In genomic region chr1:40388456-40389233, GRCh38 we compare ENCODE assay signal across 8 cellular contexts. TPM values are rescaled to one million over a fixed set of nuclear protein-coding genes. Genes with fewer than 3 reads are reported as not detected.
DNase-seq lines count a peak whose midpoint lies in the region; ATAC-seq and TF ChIP-seq lines count a peak whose summit lies in the region.
"Not testable (repeated sequence)": the region's sequence is repeated elsewhere in the genome, so short reads cannot be mapped to it uniquely, and the experiment has no call there.

No MANE protein-coding gene starts in this region.

- POLR2A ChIA-PET in CD4-positive, alpha-beta memory T cell (lab: Charles Lee; ENCODE audit: partially characterized antibody) = interaction anchor here (0.6 to 13.2 kb wide), 8 partner anchors 5 to 1196 kb away, joined by 3 to 287 read pairs (median 9); partner anchors contain the start of gene SMAP2
- POLR2A ChIA-PET in activated B cell treated with CpG ODN at 0.5 μM for 24 hours (lab: Charles Lee) = interaction anchor here (0.6 to 15.9 kb wide), 10 partner anchors 9 to 348 kb away, joined by 3 to 625 read pairs (median 13); partner anchors contain the start of genes CAP1 and SMAP2

- not testable (repeated sequence) for TF ChIP-seq EP300 in upper lobe of left lung (IDR thresholded peaks at IDR 0.05)

- H3K27me3 Mint-ChIP-seq in CD4-positive, alpha-beta memory T cell; activated B cell treated with CpG ODN at 0.5 μM for 24 hours: not testable (repeated sequence)

- H3K27ac Mint-ChIP-seq in CD4-positive, alpha-beta memory T cell = peak overlapping the region; percentile 95 to 98 (median 96)
- H3K27ac Mint-ChIP-seq in activated B cell treated with CpG ODN at 0.5 μM for 24 hours = peak overlapping the region; percentile 90

- peaks cover 72 to 95% (median 84%) of the 10 kb centered on the region in 4 donors for H3K4me1 Mint-ChIP-seq in CD4-positive, alpha-beta memory T cell
- H3K4me1 Mint-ChIP-seq in activated B cell treated with CpG ODN at 0.5 μM for 24 hours = peaks cover 97% of the 10 kb centered on the region

- 93 to 95% methylated on average over 17 to 25 of the region's 28 CpGs for WGBS in esophagus squamous epithelium, 2 donors
- WGBS in upper lobe of left lung, 2 donors = 90 to 92% methylated on average over 27 to 28 of the region's 28 CpGs

- peak overlapping the region; percentile 99 for H3K27ac ChIP-seq in CD4-positive, alpha-beta memory T cell (ENCODE audit: low read depth, low read length)
- peak overlapping the region; percentile 37 for H3K27ac ChIP-seq in angular gyrus (ENCODE audit: low read depth, low read length)
- peak overlapping the region; percentile 32 to 91 (median 78) for H3K27ac ChIP-seq in esophagus squamous epithelium
- peak overlapping the region; percentile 77 to 93 (median 90) for H3K27ac ChIP-seq in upper lobe of left lung

- peak overlapping the region; percentile 15 for H3K9ac ChIP-seq in mucosa of stomach (ENCODE audit: low read length)

- ATAC-seq in activated B cell treated with CpG ODN at 0.5 μM for 24 hours (ENCODE audit: low read depth); upper lobe of left lung (ENCODE audit: low FRiP score in 2 of 2): not testable (repeated sequence)

- H3K4me3 ChIP-seq in CD4-positive, alpha-beta memory T cell (ENCODE audit: low read length in 2 of 2) = peak overlapping the region; percentile 26 to 55
- H3K4me3 ChIP-seq in esophagus squamous epithelium = peak overlapping the region in 2 of 4 donors; percentile 12 to 18
- H3K4me3 ChIP-seq in mucosa of stomach (ENCODE audit: low read length); upper lobe of left lung: not testable (repeated sequence)

- peak in 2 of 5 donors; percentile 48 for DNase-seq in CD4-positive, alpha-beta memory T cell
- DNase-seq in activated B cell treated with CpG ODN at 0.5 μM for 24 hours; esophagus squamous epithelium (lab: John Stamatoyannopoulos, UW); upper lobe of left lung: not testable (repeated sequence)
- DNase-seq in activated T-cell treated with anti-CD3 and anti-CD28 coated beads, Interleukin-2, amount 50 U/mL, for 48 hours = peak; percentile 56 to 64
- peak; percentile 31 for DNase-seq in stimulated activated CD4-positive, alpha-beta T cell treated with anti-CD3 and anti-CD28 coated beads, Interleukin-1b, Interleukin-23, amount 100 ng/mL, for 48 hours

- H3K4me3 Mint-ChIP-seq in CD4-positive, alpha-beta memory T cell = peak overlapping the region; percentile 87 to 96 (median 92)
- peak overlapping the region; percentile 74 for H3K4me3 Mint-ChIP-seq in activated B cell treated with CpG ODN at 0.5 μM for 24 hours

- H3K9me3 ChIP-seq in CD4-positive, alpha-beta memory T cell (ENCODE audit: control insufficient read depth in 1 of 2, low read length in 2 of 2); esophagus squamous epithelium; mucosa of stomach (ENCODE audit: control insufficient read depth, low read length); upper lobe of left lung: not testable (repeated sequence)

- not testable (repeated sequence) for H3K9me3 Mint-ChIP-seq in CD4-positive, alpha-beta memory T cell; activated B cell treated with CpG ODN at 0.5 μM for 24 hours

- H3K27me3 ChIP-seq in CD4-positive, alpha-beta memory T cell (ENCODE audit: insufficient read depth, low read length); esophagus squamous epithelium; mucosa of stomach (ENCODE audit: control insufficient read depth, insufficient read depth, low read length); upper lobe of left lung: not testable (repeated sequence)

- H3K36me3 ChIP-seq in CD4-positive, alpha-beta memory T cell (ENCODE audit: insufficient read depth, low read length); esophagus squamous epithelium; mucosa of stomach (ENCODE audit: control insufficient read depth, insufficient read depth, low read length); upper lobe of left lung: not testable (repeated sequence)

- intact Hi-C loops in CD4-positive, alpha-beta memory T cell (cut with micrococcal nuclease) = loop anchor here (5.0 kb wide), 2 partner anchors 46 to 64 kb away; partner anchors contain the start of gene ZFP69B
- intact Hi-C loops in activated B cell treated with CpG ODN at 0.5 μM for 24 hours (cut with micrococcal nuclease); esophagus squamous epithelium (cut with DNase I): not testable (repeated sequence)

- H3K4me1 ChIP-seq in CD4-positive, alpha-beta memory T cell (ENCODE audit: insufficient read depth, low read length) = peaks cover 97% of the 10 kb centered on the region
- H3K4me1 ChIP-seq in esophagus squamous epithelium (peaks cover 9 to 92% (median 46%) of the 10 kb centered on the region in 3 donors), mucosa of stomach (ENCODE audit: control insufficient read depth, insufficient read depth, low read length) (peaks cover 90% of the 10 kb centered on the region), upper lobe of left lung (peaks cover 57 to 88% (median 75%) of the 10 kb centered on the region in 4 donors)

- CTCF ChIA-PET in CD4-positive, alpha-beta memory T cell (lab: Charles Lee; ENCODE audit: partially characterized antibody) = interaction anchor here (0.7 to 3.3 kb wide), 5 partner anchors 10 to 16 kb away, joined by 3 to 16 read pairs (median 6); partner anchors contain the start of gene SMAP2
- CTCF ChIA-PET in activated B cell treated with CpG ODN at 0.5 μM for 24 hours (lab: Charles Lee) = interaction anchor here (1.3 to 5.3 kb wide), 2 partner anchors 48 to 235 kb away, joined by 4 to 39 read pairs; no protein-coding TSS in a partner anchor

- TF ChIP-seq POLR2A in esophagus squamous epithelium (IDR thresholded peaks at IDR 0.05) (peak in 1 of 4 donors; percentile 62), upper lobe of left lung (IDR thresholded peaks at IDR 0.05) (peak in 1 of 4 donors; percentile 37)

- peaks cover 22 to 40% of the 10 kb centered on the region in 2 donors for H3K36me3 Mint-ChIP-seq in CD4-positive, alpha-beta memory T cell
- peaks cover 51% of the 10 kb centered on the region for H3K36me3 Mint-ChIP-seq in activated B cell treated with CpG ODN at 0.5 μM for 24 hours (ENCODE audit: low read depth)

- not testable (repeated sequence) for TF ChIP-seq CTCF in activated B cell treated with CpG ODN at 0.5 μM for 24 hours (IDR thresholded peaks at IDR 0.05); esophagus squamous epithelium (IDR thresholded peaks at IDR 0.05); upper lobe of left lung (IDR thresholded peaks at IDR 0.05)

RNA-seq across cellular contexts. Expression of gene SMAP2, which starts 15.1 kb away (rescaled TPM):
- 100 to 1,000 TPM; 123 TPM for total RNA-seq in CD4-positive, alpha-beta memory T cell
- 100 to 1,000 TPM; 258 to 358 TPM for polyA plus RNA-seq in CD4-positive, alpha-beta memory T cell
- total RNA-seq in activated B cell treated with CpG ODN at 0.5 μM for 24 hours (202 and 220 TPM in 2 replicates), esophagus squamous epithelium (10 to 100 TPM; 15.1 to 34.9 (median 23.8) TPM), upper lobe of left lung (10 to 100 TPM; 68.7 to 95.3 (median 72.2) TPM)

Comparison
In these comparisons a context has a peak if more than half of its experiments do, and no peak if none do; other contexts are left out.
1. H3K27ac ChIP-seq: peak in every context shown above with its lines; median percentile 99 in CD4-positive, alpha-beta memory T cell; 90 in upper lobe of left lung; 78 in esophagus squamous epithelium; 37 in angular gyrus.